8 cellular contexts compared by ENCODE assay signal in the genomic region with DNA sequence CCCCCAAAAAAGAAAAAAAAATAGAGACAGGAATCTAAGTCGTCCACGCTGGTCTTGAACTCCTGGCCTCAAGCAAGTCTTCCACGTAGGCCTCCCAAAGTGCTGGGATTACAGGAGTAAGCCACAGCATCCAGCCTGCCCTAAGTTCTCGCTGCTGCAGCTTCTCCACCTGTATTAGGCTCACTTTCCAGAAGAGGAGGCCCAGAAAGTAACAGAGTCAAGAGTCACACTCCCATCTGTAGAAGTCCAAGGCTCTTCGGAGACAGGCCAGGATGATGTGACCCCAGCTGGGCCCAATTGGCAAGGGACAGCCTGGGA.
DNase-seq lines count a peak whose midpoint lies in the region; ATAC-seq and TF ChIP-seq lines count a peak whose summit lies in the region.

No MANE protein-coding gene starts in this region.

- TF ChIP-seq CTCF in GM12864 (IDR thresholded peaks at IDR 0.05; ENCODE audit: low read depth, low read length, missing control alignments) (no peak), VCaP (conservative IDR thresholded peaks at IDR 0.05) (no peak), fibroblast of pulmonary artery (IDR thresholded peaks at IDR 0.05; ENCODE audit: low read length, missing control alignments) (no peak), retinal pigment epithelial cell (conservative IDR thresholded peaks at IDR 0.05; ENCODE audit: low read depth, low read length) (no peak)

- no peak for ATAC-seq in HG03571 (IDR thresholded peaks at IDR 0.05; ENCODE audit: unreplicated experiment)

- DNase-seq in GM12864 (ENCODE audit: low read depth): no peak
- no peak for DNase-seq in fibroblast of pulmonary artery (ENCODE audit: low read depth)
- DNase-seq in retinal pigment epithelial cell (ENCODE audit: low read depth): no peak
- DNase-seq in NCI-H524 treated with DMSO at 0.1 percent for 48 hours (lab: John Stamatoyannopoulos, UW): no peak
- DNase-seq in stimulated activated CD4-positive, alpha-beta T cell treated with anti-CD3 and anti-CD28 coated beads, Interleukin-12 subunit alpha, Interleukin-12 subunit beta, amount 100 ng/mL, for 4 hours: no peak
- DNase-seq in NCI-H2196 (lab: John Stamatoyannopoulos, UW; ENCODE audit: unreplicated experiment): no peak

- H3K4me3 ChIP-seq in GM12864 (ENCODE audit: low read depth, low read length): peak overlapping the region; percentile 85
- H3K4me3 ChIP-seq in fibroblast of pulmonary artery (replicated peaks; ENCODE audit: low read depth, low read length): peak overlapping the region; percentile 86
- peak overlapping the region; percentile 83 for H3K4me3 ChIP-seq in retinal pigment epithelial cell (ENCODE audit: low read length)

- peak overlapping the region; percentile 100 for H3K27ac ChIP-seq in VCaP
